Comparison of ENCODE assay signal across 1 cellular context in genomic region chr14:37172024-37172869, GRCh38.
TF ChIP-seq lines count a peak whose summit lies in the region.

SLC25A21 (minus strand) TSS chr14:37172606.

TF ChIP-seq in HepG2, 621 proteins besides CTCF, POLR2A, EP300 and RAD21 (continued from another document and continues in another):
- TF ChIP-seq ZNF232 (CRISPR knock-in tag; IDR thresholded peaks at IDR 0.05; ENCODE audit: borderline replicate concordance), result peak; percentile 98
- peak; percentile 83 for TF ChIP-seq RXRA (CRISPR knock-in tag; IDR thresholded peaks at IDR 0.05)
- no peak; the same call in 1 of the 2 replicates for TF ChIP-seq ZNF749 (CRISPR knock-in tag; IDR thresholded peaks at IDR 0.05; ENCODE audit: borderline replicate concordance)
- TF ChIP-seq HNRNPUL1 (IDR thresholded peaks at IDR 0.05; ENCODE audit: low read depth, low read length), result no peak
- TF ChIP-seq SNAI1 (CRISPR knock-in tag; IDR thresholded peaks at IDR 0.05; ENCODE audit: borderline replicate concordance), result peak; percentile 99
- peak; percentile 85 for TF ChIP-seq SP4 (CRISPR knock-in tag; IDR thresholded peaks at IDR 0.05)
- peak; percentile 87 for TF ChIP-seq SRF (IDR thresholded peaks at IDR 0.05; ENCODE audit: low read depth, low read length)
- peak; percentile 76 for TF ChIP-seq HMG20B (CRISPR knock-in tag; conservative IDR thresholded peaks at IDR 0.05)
- TF ChIP-seq PLSCR1 (CRISPR knock-in tag; IDR thresholded peaks at IDR 0.05; ENCODE audit: borderline replicate concordance), result peak; percentile 83; the same call in 1 of the 2 replicates
- TF ChIP-seq MTF1 (CRISPR knock-in tag; IDR thresholded peaks at IDR 0.05), result peak; percentile 86; the same call in 1 of the 2 replicates
- TF ChIP-seq ZFP1 (CRISPR knock-in tag; IDR thresholded peaks at IDR 0.05), result peak; percentile 90; the same call in 1 of the 2 replicates
- peak; percentile 35; the same call in 1 of the 2 replicates for TF ChIP-seq ZFP36L2 (CRISPR knock-in tag; IDR thresholded peaks at IDR 0.05)
- no peak for TF ChIP-seq PRPF4 (IDR thresholded peaks at IDR 0.05; ENCODE audit: low read depth, low read length, poor library complexity, severe bottlenecking)
- peak; percentile 58 for TF ChIP-seq ATF1 (CRISPR knock-in tag; IDR thresholded peaks at IDR 0.05)
- peak; percentile 96 for TF ChIP-seq ZSCAN29 (CRISPR knock-in tag; conservative IDR thresholded peaks at IDR 0.05)
- peak; percentile 98 for TF ChIP-seq NKX3-1 (CRISPR knock-in tag; IDR thresholded peaks at IDR 0.05)
- TF ChIP-seq RCOR2 (CRISPR knock-in tag; IDR thresholded peaks at IDR 0.05), result 0 out of 2 replicates have a peak, but pooled peaks have one; percentile 69
- TF ChIP-seq ZNF549 (CRISPR knock-in tag; IDR thresholded peaks at IDR 0.05), result peak; percentile 77; the same call in 1 of the 2 replicates
- peak; percentile 99 for TF ChIP-seq ZNF776 (CRISPR knock-in tag; IDR thresholded peaks at IDR 0.05)
- peak; percentile 100 for TF ChIP-seq UBTF (CRISPR knock-in tag; IDR thresholded peaks at IDR 0.05)
- peak; percentile 97 for TF ChIP-seq ZNF251 (CRISPR knock-in tag; IDR thresholded peaks at IDR 0.05)
- peak; percentile 90 for TF ChIP-seq MXD4 (CRISPR knock-in tag; IDR thresholded peaks at IDR 0.05)
- peak; percentile 90 for TF ChIP-seq ZFP37 (CRISPR knock-in tag; IDR thresholded peaks at IDR 0.05; ENCODE audit: borderline replicate concordance)
- peak; percentile 97 for TF ChIP-seq ETS1 (CRISPR knock-in tag; IDR thresholded peaks at IDR 0.05)
- peak; percentile 77 for TF ChIP-seq TFE3 (CRISPR knock-in tag; IDR thresholded peaks at IDR 0.05)
- no peak for TF ChIP-seq BCLAF1 (IDR thresholded peaks at IDR 0.05)
- TF ChIP-seq ISX (CRISPR knock-in tag; conservative IDR thresholded peaks at IDR 0.05), result peak; percentile 83; the same call in 1 of the 2 replicates
- peak; percentile 96 for TF ChIP-seq ZNF788 (CRISPR knock-in tag; IDR thresholded peaks at IDR 0.05; ENCODE audit: borderline replicate concordance)
- no peak for TF ChIP-seq MAZ (IDR thresholded peaks at IDR 0.05; ENCODE audit: borderline replicate concordance, low read depth, low read length)
- peak; percentile 87 for TF ChIP-seq MAZ (CRISPR knock-in tag; IDR thresholded peaks at IDR 0.05; ENCODE audit: low read depth)
- no peak for TF ChIP-seq ZNF282 (IDR thresholded peaks at IDR 0.05; ENCODE audit: partially characterized antibody)
- peak; percentile 51 for TF ChIP-seq GTF2F1 (IDR thresholded peaks at IDR 0.05; ENCODE audit: low read length)
- TF ChIP-seq ZFYVE20 (CRISPR knock-in tag; IDR thresholded peaks at IDR 0.05; ENCODE audit: borderline replicate concordance, low read depth), result peak; percentile 96
- peak; percentile 97 for TF ChIP-seq HINFP (CRISPR knock-in tag; IDR thresholded peaks at IDR 0.05; ENCODE audit: low read depth)
- TF ChIP-seq SOX13 (IDR thresholded peaks at IDR 0.05), result peak; percentile 69
- TF ChIP-seq SOX13 (CRISPR knock-in tag; conservative IDR thresholded peaks at IDR 0.05 in 1 of 2, IDR thresholded peaks at IDR 0.05 in 1 of 2), result peak in 1 of 2 experiments; percentile 47; a peak in 2 of 4 replicates
- no peak for TF ChIP-seq PHB2 (IDR thresholded peaks at IDR 0.05; ENCODE audit: partially characterized antibody)
- TF ChIP-seq TFAP4 (IDR thresholded peaks at IDR 0.05; ENCODE audit: borderline replicate concordance, low read depth), result peak; percentile 46; the same call in 1 of the 2 replicates
- peak; percentile 87 for TF ChIP-seq PRDM10 (CRISPR knock-in tag; IDR thresholded peaks at IDR 0.05; ENCODE audit: low read depth)
- no peak; the same call in 1 of the 2 replicates for TF ChIP-seq RFXANK (CRISPR knock-in tag; IDR thresholded peaks at IDR 0.05)
- peak; percentile 82 for TF ChIP-seq SAP130 (CRISPR knock-in tag; IDR thresholded peaks at IDR 0.05; ENCODE audit: low read depth)
- TF ChIP-seq ZNF263 (CRISPR knock-in tag; IDR thresholded peaks at IDR 0.05), result peak; percentile 89
- TF ChIP-seq ZNF510 (CRISPR knock-in tag; IDR thresholded peaks at IDR 0.05; ENCODE audit: low read depth), result peak; percentile 99
- TF ChIP-seq, protein P1, sequence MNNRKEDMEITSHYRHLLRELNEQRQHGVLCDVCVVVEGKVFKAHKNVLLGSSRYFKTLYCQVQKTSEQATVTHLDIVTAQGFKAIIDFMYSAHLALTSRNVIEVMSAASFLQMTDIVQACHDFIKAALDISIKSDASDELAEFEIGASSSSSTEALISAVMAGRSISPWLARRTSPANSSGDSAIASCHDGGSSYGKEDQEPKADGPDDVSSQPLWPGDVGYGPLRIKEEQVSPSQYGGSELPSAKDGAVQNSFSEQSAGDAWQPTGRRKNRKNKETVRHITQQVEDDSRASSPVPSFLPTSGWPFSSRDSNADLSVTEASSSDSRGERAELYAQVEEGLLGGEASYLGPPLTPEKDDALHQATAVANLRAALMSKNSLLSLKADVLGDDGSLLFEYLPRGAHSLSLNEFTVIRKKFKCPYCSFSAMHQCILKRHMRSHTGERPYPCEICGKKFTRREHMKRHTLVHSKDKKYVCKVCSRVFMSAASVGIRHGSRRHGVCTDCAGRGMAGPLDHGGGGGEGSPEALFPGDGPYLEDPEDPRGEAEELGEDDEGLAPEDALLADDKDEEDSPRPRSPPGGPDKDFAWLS (CRISPR knock-in tag; IDR thresholded peaks at IDR 0.05; ENCODE audit: borderline replicate concordance), result peak; percentile 73; the same call in 1 of the 2 replicates
- no peak; the same call in 1 of the 2 replicates for TF ChIP-seq HMG20A (CRISPR knock-in tag; IDR thresholded peaks at IDR 0.05; ENCODE audit: borderline replicate concordance)
- TF ChIP-seq NR2F2 (IDR thresholded peaks at IDR 0.05; ENCODE audit: borderline replicate concordance, low read depth), result peak; percentile 57; the same call in 1 of the 2 replicates
- TF ChIP-seq, protein P2, sequence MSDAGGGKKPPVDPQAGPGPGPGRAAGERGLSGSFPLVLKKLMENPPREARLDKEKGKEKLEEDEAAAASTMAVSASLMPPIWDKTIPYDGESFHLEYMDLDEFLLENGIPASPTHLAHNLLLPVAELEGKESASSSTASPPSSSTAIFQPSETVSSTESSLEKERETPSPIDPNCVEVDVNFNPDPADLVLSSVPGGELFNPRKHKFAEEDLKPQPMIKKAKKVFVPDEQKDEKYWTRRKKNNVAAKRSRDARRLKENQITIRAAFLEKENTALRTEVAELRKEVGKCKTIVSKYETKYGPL (CRISPR knock-in tag; IDR thresholded peaks at IDR 0.05), result peak; percentile 60
- peak; percentile 99 for TF ChIP-seq CAMTA2 (CRISPR knock-in tag; IDR thresholded peaks at IDR 0.05; ENCODE audit: borderline replicate concordance)
- TF ChIP-seq ZNF317 (CRISPR knock-in tag; IDR thresholded peaks at IDR 0.05), result peak; percentile 96
- TF ChIP-seq KLF6 (CRISPR knock-in tag; IDR thresholded peaks at IDR 0.05), result peak; percentile 92
